10 cellular contexts compared by ENCODE assay signal in genomic region chr9:91415290-91415689, GRCh38. TPM values are rescaled to one million over a fixed set of nuclear protein-coding genes. Genes with fewer than 3 reads are reported as not detected.
A peak's percentile ranks its signal among the peaks of the same experiment; 100 is the strongest.
DNase-seq lines count a peak whose midpoint lies in the region; ATAC-seq and TF ChIP-seq lines count a peak whose summit lies in the region.
"Had no signal": no experiment of that assay in that cellular context is flagged by ENCODE, and none has a peak within 500 bp of the region (broad histone marks: within the 10 kb centered on the region; RNA-seq: fewer than 3 reads in every experiment).

No MANE protein-coding gene starts in this region.

- peaks cover 16% of the 10 kb centered on the region for H3K4me1 Mint-ChIP-seq in memory B cell

- no peaks in the 10 kb centered on the region for H3K9me3 ChIP-seq in prostate gland
- H3K9me3 ChIP-seq: breast epithelium had no signal

- intact Hi-C loops in left colon (cut with DNase I, micrococcal nuclease) (loop anchor here in 1 of 2 donors (5.0 kb wide), 1 partner anchor 218 kb away; no protein-coding TSS in a partner anchor), Right ventricle myocardium inferior (cut with DNase I) (no loop called here), prostate gland (cut with DNase I) (no loop called here)

- H3K4me1 ChIP-seq in prostate gland (replicated peaks), result peaks cover 2% of the 10 kb centered on the region

- H3K27me3 ChIP-seq in prostate gland (replicated peaks; ENCODE audit: insufficient read depth), result no peaks in the 10 kb centered on the region
- H3K27me3 ChIP-seq: breast epithelium had no signal

- peak overlapping the region; percentile 42 for H3K27ac Mint-ChIP-seq in memory B cell

- no peak overlapping the region for H3K27ac ChIP-seq in prostate gland
- H3K27ac ChIP-seq: breast epithelium had no signal

- no peak for TF ChIP-seq CTCF in prostate gland (IDR thresholded peaks at IDR 0.05)

- WGBS in prostate gland, result 89% methylated on average over 3 of the region's 3 CpGs

- no peak overlapping the region for H3K4me3 ChIP-seq in prostate gland
- H3K4me3 ChIP-seq: breast epithelium had no signal

- DNase-seq in memory B cell (ENCODE audit: low spot score in 2 of 2) (peak in 1 of 2 donors; percentile 29), G401 (ENCODE audit: low spot score) (no peak), left colon (no peak), Right ventricle myocardium inferior (ENCODE audit: missing footprints) (no peak), prostate gland (ENCODE audit: low spot score) (no peak)
- DNase-seq: T1000 had no signal

- H3K9me3 Mint-ChIP-seq in memory B cell, result no peaks in the 10 kb centered on the region

- TF ChIP-seq POLR2A in prostate gland (IDR thresholded peaks at IDR 0.05), result no peak

- ATAC-seq in GM18873 (IDR thresholded peaks at IDR 0.05; ENCODE audit: low FRiP score, unreplicated experiment), result peak; percentile 81
- ATAC-seq in GM21825 (IDR thresholded peaks at IDR 0.05; ENCODE audit: unreplicated experiment), result peak; percentile 91
- ATAC-seq in HG03571 (IDR thresholded peaks at IDR 0.05; ENCODE audit: unreplicated experiment), result peak; percentile 89
- ATAC-seq in memory B cell (ENCODE audit: low read depth), result peak; percentile 98
- no peak for ATAC-seq in left colon
- ATAC-seq in Right ventricle myocardium inferior, result no peak

- in situ Hi-C loops in G401 (cut with HindIII; ENCODE audit: low sequenced_read_pairs), result no loop called here

- H3K36me3 ChIP-seq in prostate gland, result no peaks in the 10 kb centered on the region

- peak overlapping the region; percentile 31 for H3K4me3 Mint-ChIP-seq in memory B cell

- H3K36me3 Mint-ChIP-seq in memory B cell, result peaks cover 6% of the 10 kb centered on the region

- H3K27me3 Mint-ChIP-seq in memory B cell, result peaks cover 2% of the 10 kb centered on the region

RNA-seq across cellular contexts. Expression of gene NFIL3, which starts 8.3 kb away (rescaled TPM):
- 0.10 and 0.92 TPM in 2 replicates for total RNA-seq in G401 (2014; rRNA removed; shearing (Covaris generic))
- total RNA-seq in left colon (10 to 100 TPM; 13.7 to 23.5 TPM), Right ventricle myocardium inferior (21.3 TPM), prostate gland (10 to 100 TPM; 28.7 to 33.5 TPM)

RNA-seq across cellular contexts. Expression of gene AUH, which starts 53.6 kb away (rescaled TPM):
- 15.1 and 20.1 TPM in 2 replicates for total RNA-seq in G401 (2014; rRNA removed; shearing (Covaris generic))
- total RNA-seq in left colon (10 to 100 TPM; 30.4 to 36.0 TPM), Right ventricle myocardium inferior (37.9 TPM), prostate gland (10 to 100 TPM; 58.0 to 76.1 TPM)

Comparison
In these comparisons a context has a peak if more than half of its experiments do, and no peak if none do; other contexts are left out.
1. ATAC-seq: peak in GM18873 (single experiment), GM21825 (single experiment), HG03571 (single experiment) and memory B cell (single experiment); none in left colon (single experiment) and Right ventricle myocardium inferior (single experiment).